8 cellular contexts compared by ENCODE assay signal in genomic region chr20:34579191-34579661, GRCh38. TPM values are rescaled to one million over a fixed set of nuclear protein-coding genes. Genes with fewer than 3 reads are reported as not detected.
DNase-seq lines count a peak whose midpoint lies in the region; ATAC-seq and TF ChIP-seq lines count a peak whose summit lies in the region.

No MANE protein-coding gene starts in this region.

- peak in 3 of 11 experiments; percentile 18 to 24 (median 22) for TF ChIP-seq CTCF in spleen (IDR thresholded peaks at IDR 0.05 in 8 of 11, conservative IDR thresholded peaks at IDR 0.05 in 3 of 11)

- H3K9me3 ChIP-seq in spleen: peaks cover 0 to 6% (median 0%) of the 10 kb centered on the region in 8 donors

- ATAC-seq in HG03469 (IDR thresholded peaks at IDR 0.05; ENCODE audit: unreplicated experiment): no peak

- intact Hi-C loops in spleen (cut with DNase I; ENCODE audit: low total_unique reads): no loop called here

- H3K27me3 ChIP-seq in spleen (replicated peaks in 1 of 7): no peaks in the 10 kb centered on the region

- 79 to 89% (median 85%) methylated on average over 7 of the region's 7 CpGs for WGBS in spleen, 5 donors

- peaks cover 11 to 60% (median 39%) of the 10 kb centered on the region in 6 donors for H3K4me1 ChIP-seq in spleen

- peak overlapping the region; percentile 75 for H3K27ac ChIP-seq in cingulate gyrus (ENCODE audit: low read depth, low read length)
- H3K27ac ChIP-seq in spleen: peak overlapping the region in 4 of 8 donors; percentile 26 to 73 (median 67)

- TF ChIP-seq POLR2A in spleen (IDR thresholded peaks at IDR 0.05): no peak

- H3K4me3 ChIP-seq in spleen: no peak overlapping the region

- peaks cover 0 to 49% (median 12%) of the 10 kb centered on the region in 6 donors for H3K36me3 ChIP-seq in spleen

- DNase-seq in DMS53 treated with DMSO at 0.1 percent for 48 hours (lab: John Stamatoyannopoulos, UW; ENCODE audit: unreplicated experiment) (peak; percentile 22), NCI-H2196 treated with DMSO at 0.1 percent for 48 hours (lab: John Stamatoyannopoulos, UW; ENCODE audit: unreplicated experiment) (peak; percentile 19), lung microvascular endothelial cell (ENCODE audit: low read depth in 2 of 2) (peak; percentile 85), spleen (no peak), NCI-H345 treated with DMSO at 0.1 percent for 48 hours (lab: John Stamatoyannopoulos, UW; ENCODE audit: unreplicated experiment) (no peak)
- DNase-seq in activated CD4-positive, alpha-beta T cell treated with anti-CD3 and anti-CD28 coated beads for 4 hours: no peak

RNA-seq across cellular contexts. Expression of gene MAP1LC3A, which starts 20.7 kb away (rescaled TPM):
- 19.0 and 38.7 TPM in 2 replicates for total RNA-seq in lung microvascular endothelial cell
- 10 to 100 TPM; 13.0 to 34.0 (median 26.0) TPM for total RNA-seq in spleen
- 10 to 100 TPM; 47.3 to 56.7 (median 54.2) TPM for polyA plus RNA-seq in spleen

Comparison
In these comparisons a context has a peak if more than half of its experiments do, and no peak if none do; other contexts are left out.
1. DNase-seq: peak in DMS53 treated with DMSO at 0.1 percent for 48 hours (single experiment), NCI-H2196 treated with DMSO at 0.1 percent for 48 hours (single experiment) and lung microvascular endothelial cell (2 of 2); none in spleen (single experiment), activated CD4-positive, alpha-beta T cell treated with anti-CD3 and anti-CD28 coated beads for 4 hours (0 of 2) and NCI-H345 treated with DMSO at 0.1 percent for 48 hours (single experiment).